35 cellular contexts compared by ENCODE assay signal in genomic region chr5:164532226-164532937, GRCh38.
DNase-seq lines count a peak whose midpoint lies in the region; ATAC-seq, FAIRE-seq and TF ChIP-seq lines count a peak whose summit lies in the region.
"Had no signal": no experiment of that assay in that cellular context is flagged by ENCODE, and none has a peak within 500 bp of the region (broad histone marks: within the 10 kb centered on the region; RNA-seq: fewer than 3 reads in every experiment).

No MANE protein-coding gene starts in this region.

- H3K36me3 Mint-ChIP-seq in type B pancreatic cell = no peaks in the 10 kb centered on the region
- no peaks in the 10 kb centered on the region for H3K36me3 Mint-ChIP-seq in activated CD4-positive, alpha-beta T cell treated with anti-CD3 and anti-CD28 coated beads, Interleukin-2, amount 10 ng/mL, durations not matched to agents 24 days and 14 days (ENCODE audit: low read depth)
- H3K36me3 Mint-ChIP-seq: activated naive CD8-positive, alpha-beta T cell; CD4-positive, CD25-positive, alpha-beta regulatory T cell had no signal

- DNase-seq in left ventricle myocardium superior = no peak
- no peak for DNase-seq in cardiac septum (ENCODE audit: low spot score)
- DNase-seq in mammary epithelial cell = peak; percentile 73
- no peak for DNase-seq in keratinocyte (ENCODE audit: low read depth, low spot score)
- no peak for DNase-seq in type B pancreatic cell (ENCODE audit: extremely low spot score, unreplicated experiment)
- DNase-seq in HT-29 (ENCODE audit: low spot score) = no peak
- no peak for DNase-seq in stimulated activated CD8-positive, alpha-beta memory T cell treated with anti-CD3 and anti-CD28 coated beads, Interleukin-4, amount 100 ng/mL, for 48 hours
- no peak for DNase-seq in activated CD4-positive, alpha-beta T cell treated with anti-CD3 and anti-CD28 coated beads, Interleukin-2, amount 10 ng/mL, durations not matched to agents 24 days and 14 days
- DNase-seq: activated CD4-positive, alpha-beta T cell treated with anti-CD3 and anti-CD28 coated beads, Interleukin-2, amount 10 ng/mL, durations not matched to agents 7 days and 5 days; activated effector memory CD4-positive, alpha-beta T cell treated with anti-CD3 and anti-CD28 coated beads, Interleukin-2, amount 50 U/mL, for 16 hours; activated T-cell treated with anti-CD3 and anti-CD28 coated beads, Interleukin-2, amount 50 U/mL, for 24 hours; anterior cingulate cortex; Calu3; CD4-positive, CD25-positive, alpha-beta regulatory T cell; DND-41; effector memory CD4-positive, alpha-beta T cell; GF-D8; NCI-H1092; NCI-H187; NCI-H2171; NCI-H524 treated with DMSO at 0.1 percent for 48 hours; stimulated activated CD4-positive, alpha-beta T cell treated with anti-CD3 and anti-CD28 coated beads, Interleukin-12 subunit alpha, Interleukin-12 subunit beta, amount 100 ng/mL, for 4 hours; stimulated activated CD4-positive, alpha-beta T cell treated with anti-CD3 and anti-CD28 coated beads, Interleukin-2, amount 100 ng/mL, for 48 hours; T1000; thyroid gland; WERI-Rb-1 had no signal

- peak; percentile 49 for FAIRE-seq in keratinocyte (lab: Jason Lieb, UNC)
- FAIRE-seq: A204.1, frontal cortex, H54 had no signal

- H2AFZ ChIP-seq in mammary epithelial cell (ENCODE audit: low read depth, low read length) (peak overlapping the region; percentile 90), keratinocyte (ENCODE audit: control insufficient read depth, low read length) (peak overlapping the region; percentile 58)

- peak overlapping the region in 2 of 3 experiments; percentile 6 to 11 for H3K4me3 ChIP-seq in mammary epithelial cell (replicated peaks in 1 of 3; ENCODE audit: insufficient read depth in 1 of 3, low read depth in 2 of 3, low read length in 3 of 3)
- H3K4me3 ChIP-seq in keratinocyte (ENCODE audit: control insufficient read depth in 2 of 3, extremely low read depth in 1 of 3, insufficient read depth in 2 of 3, low read depth in 1 of 3, low read length in 3 of 3) = peak overlapping the region in 1 of 3 experiments; percentile 35
- H3K4me3 ChIP-seq: cardiac muscle cell, coronary artery, thyroid gland had no signal

- in situ Hi-C loops in mammary epithelial cell (cut with MboI; ENCODE audit: low sequenced_read_pairs in 2 of 2) = no loop called here

- H3K4me2 ChIP-seq in mammary epithelial cell (ENCODE audit: insufficient read depth, low read depth, low read length) (peak overlapping the region; percentile 79), keratinocyte (ENCODE audit: control insufficient read depth, extremely low read depth, insufficient read depth, low read depth, low read length) (peak overlapping the region; percentile 37)

- H3K9me1 ChIP-seq in keratinocyte (ENCODE audit: control insufficient read depth, extremely low read depth, insufficient read depth, low read length) = no peaks in the 10 kb centered on the region

- H3K27me3 Mint-ChIP-seq in type B pancreatic cell = no peaks in the 10 kb centered on the region
- no peaks in the 10 kb centered on the region for H3K27me3 Mint-ChIP-seq in activated CD4-positive, alpha-beta T cell treated with anti-CD3 and anti-CD28 coated beads, Interleukin-2, amount 10 ng/mL, durations not matched to agents 24 days and 14 days
- H3K27me3 Mint-ChIP-seq: activated CD4-positive, alpha-beta T cell treated with anti-CD3 and anti-CD28 coated beads, Interleukin-2, amount 10 ng/mL, durations not matched to agents 7 days and 5 days; activated naive CD8-positive, alpha-beta T cell; activated T-cell treated with anti-CD3 and anti-CD28 coated beads, Interleukin-2, amount 50 U/mL, for 24 hours; CD4-positive, CD25-positive, alpha-beta regulatory T cell had no signal

- no peaks in the 10 kb centered on the region for H3K9me3 Mint-ChIP-seq in type B pancreatic cell
- no peaks in the 10 kb centered on the region for H3K9me3 Mint-ChIP-seq in activated CD4-positive, alpha-beta T cell treated with anti-CD3 and anti-CD28 coated beads, Interleukin-2, amount 10 ng/mL, durations not matched to agents 24 days and 14 days
- H3K9me3 Mint-ChIP-seq: activated CD4-positive, alpha-beta T cell treated with anti-CD3 and anti-CD28 coated beads, Interleukin-2, amount 10 ng/mL, durations not matched to agents 7 days and 5 days had no signal

- H3K27ac Mint-ChIP-seq in type B pancreatic cell = peak overlapping the region; percentile 15
- H3K27ac Mint-ChIP-seq in activated CD4-positive, alpha-beta T cell treated with anti-CD3 and anti-CD28 coated beads, Interleukin-2, amount 10 ng/mL, durations not matched to agents 24 days and 14 days = no peak overlapping the region
- H3K27ac Mint-ChIP-seq: activated CD4-positive, alpha-beta T cell treated with anti-CD3 and anti-CD28 coated beads, Interleukin-2, amount 10 ng/mL, durations not matched to agents 7 days and 5 days; activated naive CD8-positive, alpha-beta T cell; activated T-cell treated with anti-CD3 and anti-CD28 coated beads, Interleukin-2, amount 50 U/mL, for 24 hours; CD4-positive, CD25-positive, alpha-beta regulatory T cell had no signal

- H3K4me3 Mint-ChIP-seq in type B pancreatic cell = peak overlapping the region; percentile 31
- H3K4me3 Mint-ChIP-seq in activated CD4-positive, alpha-beta T cell treated with anti-CD3 and anti-CD28 coated beads, Interleukin-2, amount 10 ng/mL, durations not matched to agents 24 days and 14 days = no peak overlapping the region
- H3K4me3 Mint-ChIP-seq: activated CD4-positive, alpha-beta T cell treated with anti-CD3 and anti-CD28 coated beads, Interleukin-2, amount 10 ng/mL, durations not matched to agents 7 days and 5 days; activated naive CD8-positive, alpha-beta T cell; activated T-cell treated with anti-CD3 and anti-CD28 coated beads, Interleukin-2, amount 50 U/mL, for 24 hours; CD4-positive, CD25-positive, alpha-beta regulatory T cell had no signal

- WGBS in mammary epithelial cell (ENCODE audit: low coverage, missing lambda C conversion rate) = 1% methylated on average over 4 of the region's 4 CpGs

- CTCF ChIA-PET in mammary epithelial cell (lab: Charles Lee; ENCODE audit: low non-redundant PET) = interaction anchor here (0.6 kb wide), 1 partner anchor 827 kb away, joined by 3 read pairs; no protein-coding TSS in a partner anchor

- peaks cover 10% of the 10 kb centered on the region for H3K4me1 Mint-ChIP-seq in type B pancreatic cell (ENCODE audit: unreplicated experiment)
- H3K4me1 Mint-ChIP-seq in activated CD4-positive, alpha-beta T cell treated with anti-CD3 and anti-CD28 coated beads, Interleukin-2, amount 10 ng/mL, durations not matched to agents 24 days and 14 days = no peaks in the 10 kb centered on the region
- H3K4me1 Mint-ChIP-seq: activated CD4-positive, alpha-beta T cell treated with anti-CD3 and anti-CD28 coated beads, Interleukin-2, amount 10 ng/mL, durations not matched to agents 7 days and 5 days; CD4-positive, CD25-positive, alpha-beta regulatory T cell had no signal

- H3K79me2 ChIP-seq in mammary epithelial cell (ENCODE audit: insufficient read depth, low read length) (no peaks in the 10 kb centered on the region), keratinocyte (ENCODE audit: control insufficient read depth, insufficient read depth, low read length) (no peaks in the 10 kb centered on the region)

- TF ChIP-seq CTCF in mammary epithelial cell (conservative IDR thresholded peaks at IDR 0.05 in 1 of 2, IDR thresholded peaks at IDR 0.05 in 1 of 2; ENCODE audit: extremely low read depth in 1 of 2, insufficient read depth in 1 of 2, low read depth in 1 of 2, low read length in 2 of 2) = no peak
- no peak for TF ChIP-seq CTCF in keratinocyte (optimal IDR thresholded peaks at IDR 0.05 in 1 of 3, IDR thresholded peaks at IDR 0.05 in 1 of 3, conservative IDR thresholded peaks at IDR 0.05 in 1 of 3; ENCODE audit: extremely low read depth in 1 of 3, insufficient read depth in 2 of 3, low read length in 3 of 3)
- no peak for TF ChIP-seq CTCF in type B pancreatic cell (conservative IDR thresholded peaks at IDR 0.05)

- H3K36me3 ChIP-seq in mammary epithelial cell (ENCODE audit: insufficient read depth, low read length) (no peaks in the 10 kb centered on the region), keratinocyte (ENCODE audit: control insufficient read depth in 2 of 2, extremely low read depth in 1 of 2, insufficient read depth in 2 of 2, low read length in 2 of 2) (no peaks in the 10 kb centered on the region)
- H3K36me3 ChIP-seq: cardiac muscle cell, neutrophil, thyroid gland, WERI-Rb-1 had no signal

- H3K27ac ChIP-seq in mammary epithelial cell (ENCODE audit: insufficient read depth, low read depth, low read length) = peak overlapping the region; percentile 72
- peak overlapping the region; percentile 20 for H3K27ac ChIP-seq in keratinocyte (ENCODE audit: control insufficient read depth, insufficient read depth, low read length)
- H3K27ac ChIP-seq: cardiac muscle cell, coronary artery, neutrophil, thyroid gland, WERI-Rb-1 had no signal

- intact Hi-C loops in left ventricle myocardium superior (cut with micrococcal nuclease) (no loop called here), cardiac septum (cut with DNase I) (no loop called here), mammary epithelial cell (cut with micrococcal nuclease) (no loop called here)
- intact Hi-C loops in activated CD4-positive, alpha-beta T cell treated with anti-CD3 and anti-CD28 coated beads, Interleukin-2, amount 10 ng/mL, durations not matched to agents 24 days and 14 days (cut with micrococcal nuclease) = no loop called here

- peaks cover 25% of the 10 kb centered on the region for H3K4me1 ChIP-seq in mammary epithelial cell (ENCODE audit: insufficient read depth, low read length)
- H3K4me1 ChIP-seq in keratinocyte (ENCODE audit: control insufficient read depth, extremely low read depth, insufficient read depth, low read length) = peaks cover 4% of the 10 kb centered on the region
- H3K4me1 ChIP-seq: thyroid gland had no signal

- BruUV-seq in mammary epithelial cell (replicated peaks; lab: Mats Ljungman, UMichigan) = no TSS peak

- H3K27me3 ChIP-seq in mammary epithelial cell (ENCODE audit: insufficient read depth, low read length) (no peaks in the 10 kb centered on the region), keratinocyte (ENCODE audit: control insufficient read depth, extremely low read depth, insufficient read depth, low read length) (no peaks in the 10 kb centered on the region)
- H3K27me3 ChIP-seq: cardiac muscle cell, neutrophil, thyroid gland had no signal

- peak overlapping the region; percentile 40 for H3K9ac ChIP-seq in mammary epithelial cell (ENCODE audit: insufficient read depth, low read length)
- no peak overlapping the region for H3K9ac ChIP-seq in keratinocyte (ENCODE audit: control insufficient read depth, extremely low read depth, insufficient read depth, low read length)

- H4K20me1 ChIP-seq in mammary epithelial cell (ENCODE audit: insufficient read depth, low read length) = no peaks in the 10 kb centered on the region
- H4K20me1 ChIP-seq in keratinocyte (ENCODE audit: control insufficient read depth, extremely low read depth, insufficient read depth, low read length) = no peaks in the 10 kb centered on the region

- dilution Hi-C loops in mammary epithelial cell (cut with HindIII; ENCODE audit: low sequenced_read_pairs) = no loop called here
- dilution Hi-C loops in keratinocyte (cut with MboI; ENCODE audit: extremely low pct_ligation_motif_present, low sequenced_read_pairs) = no loop called here

- peak; percentile 30 for ATAC-seq in left ventricle myocardium superior
- ATAC-seq: Panc1, sciatic nerve had no signal

- H3K9me3 ChIP-seq in mammary epithelial cell (replicated peaks; ENCODE audit: insufficient read depth, low read length) = no peaks in the 10 kb centered on the region
- H3K9me3 ChIP-seq in keratinocyte (ENCODE audit: control insufficient read depth, low read depth, low read length) = no peaks in the 10 kb centered on the region
- H3K9me3 ChIP-seq: neutrophil, thyroid gland had no signal
